In the genomic region with DNA sequence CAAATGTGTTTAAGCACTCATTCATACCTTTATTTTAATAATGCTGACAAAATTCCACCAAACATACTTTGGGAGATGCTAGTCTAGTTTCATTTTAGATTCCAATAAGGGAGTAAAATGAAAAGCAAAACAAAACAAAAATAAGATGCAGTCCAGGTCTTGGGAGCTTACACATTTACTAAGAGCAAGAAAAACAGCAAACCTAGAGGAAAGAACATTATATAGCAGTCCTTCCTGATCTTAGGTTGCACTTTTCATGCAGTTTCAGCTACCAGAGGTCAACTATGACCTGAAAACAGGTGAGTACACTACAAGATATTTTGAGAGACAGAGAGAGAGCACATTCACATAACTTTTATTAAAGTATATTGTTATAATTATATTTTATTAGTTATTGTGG, we compare ENCODE assay signal across 14 cellular contexts.
DNase-seq lines count a peak whose midpoint lies in the region; TF ChIP-seq lines count a peak whose summit lies in the region.
"Had no signal": no experiment of that assay in that cellular context is flagged by ENCODE, and none has a peak within 500 bp of the region (broad histone marks: within the 10 kb centered on the region; RNA-seq: fewer than 3 reads in every experiment).

No MANE protein-coding gene starts in this region.

- H3K27ac Mint-ChIP-seq in chondrocyte (ENCODE audit: unreplicated experiment) (no peak overlapping the region), progenitor cell of endocrine pancreas (no peak overlapping the region)

- no peaks in the 10 kb centered on the region for H4K20me1 ChIP-seq in Loucy (ENCODE audit: insufficient read depth, low read length, poor library complexity, severe bottlenecking)

- H3K4me3 ChIP-seq in Loucy (ENCODE audit: low read length, poor library complexity, severe bottlenecking), result no peak overlapping the region
- H3K4me3 ChIP-seq: PC-9 had no signal

- H3K4me1 ChIP-seq in Loucy (ENCODE audit: insufficient read depth, low read length, poor library complexity, severe bottlenecking), result no peaks in the 10 kb centered on the region
- H3K4me1 ChIP-seq: Caco-2 had no signal

- DNase-seq in DMS 273 (lab: John Stamatoyannopoulos, UW; ENCODE audit: unreplicated experiment) (peak; percentile 0), DMS 273 treated with DMSO at 0.1 percent for 48 hours (lab: John Stamatoyannopoulos, UW) (no peak), chondrocyte (ENCODE audit: low spot score) (no peak), progenitor cell of endocrine pancreas (ENCODE audit: low spot score, unreplicated experiment) (no peak), HEK293T (ENCODE audit: extremely low spot score) (no peak), AG08396 (ENCODE audit: low spot score) (no peak)
- no peak for DNase-seq in activated CD4-positive, alpha-beta T cell treated with anti-CD3 and anti-CD28 coated beads for 1 hour
- DNase-seq: Caco-2, NCI-H1105, NCI-H2081, NCI-H510A treated with DMSO at 0.1 percent for 48 hours, NCI-H774, PC-9 had no signal

- H3F3A ChIP-seq in Loucy (ENCODE audit: low read depth), result no peaks in the 10 kb centered on the region

- H3K36me3 ChIP-seq in Loucy (ENCODE audit: insufficient read depth, low read length), result no peaks in the 10 kb centered on the region

- H3K79me2 ChIP-seq in Loucy (ENCODE audit: insufficient read depth, low read length), result no peaks in the 10 kb centered on the region

- CTCF ChIA-PET in HEK293T (lab: Yijun Ruan, JAX), result no interaction called here

- no peaks in the 10 kb centered on the region for H3K36me3 Mint-ChIP-seq in chondrocyte (ENCODE audit: low read depth)
- no peaks in the 10 kb centered on the region for H3K36me3 Mint-ChIP-seq in progenitor cell of endocrine pancreas (ENCODE audit: insufficient read depth)

- H3K4me3 Mint-ChIP-seq in chondrocyte (ENCODE audit: unreplicated experiment) (no peak overlapping the region), progenitor cell of endocrine pancreas (ENCODE audit: low read depth) (no peak overlapping the region)

- H3K9me3 ChIP-seq in Loucy (ENCODE audit: insufficient read depth, low read depth, low read length), result no peaks in the 10 kb centered on the region
- H3K9me3 ChIP-seq: Caco-2 had no signal

- H3K4me1 Mint-ChIP-seq in chondrocyte (ENCODE audit: low read depth) (no peaks in the 10 kb centered on the region), progenitor cell of endocrine pancreas (ENCODE audit: low read depth) (no peaks in the 10 kb centered on the region)

- POLR2A ChIA-PET in HEK293T (lab: Yijun Ruan, JAX), result no interaction called here

- no peak overlapping the region for H3K4me2 ChIP-seq in Loucy (ENCODE audit: low read depth, low read length, poor library complexity, severe bottlenecking)
- H3K4me2 ChIP-seq: PC-9 had no signal

- H3K27me3 ChIP-seq in Loucy (ENCODE audit: insufficient read depth, low read length, poor library complexity, severe bottlenecking), result no peaks in the 10 kb centered on the region

- H3K9me3 Mint-ChIP-seq in chondrocyte (ENCODE audit: low read depth), result no peaks in the 10 kb centered on the region
- no peaks in the 10 kb centered on the region for H3K9me3 Mint-ChIP-seq in progenitor cell of endocrine pancreas (ENCODE audit: low read depth)

- no peaks in the 10 kb centered on the region for H3K9me2 ChIP-seq in Loucy (replicated peaks; ENCODE audit: low read depth, low read length)

- peaks cover 27% of the 10 kb centered on the region for H3K27me3 Mint-ChIP-seq in chondrocyte (ENCODE audit: low read depth)
- H3K27me3 Mint-ChIP-seq in progenitor cell of endocrine pancreas, result no peaks in the 10 kb centered on the region

- H2AFZ ChIP-seq in Loucy (ENCODE audit: low read length), result no peak overlapping the region
- H2AFZ ChIP-seq: PC-9 had no signal

- H3K9ac ChIP-seq in Loucy (ENCODE audit: low read depth, low read length, poor library complexity, severe bottlenecking), result no peak overlapping the region

- peak; percentile 17; the same call in 1 of the 2 replicates for TF ChIP-seq CTCF in Loucy (conservative IDR thresholded peaks at IDR 0.05; ENCODE audit: low read length)
- TF ChIP-seq CTCF in chondrocyte (IDR thresholded peaks at IDR 0.05), result peak; percentile 11
- peak; percentile 19 for TF ChIP-seq CTCF in progenitor cell of endocrine pancreas (IDR thresholded peaks at IDR 0.05; ENCODE audit: unreplicated experiment)

TF ChIP-seq in HEK293T, 16 proteins besides CTCF, POLR2A, EP300 and RAD21:
- TF ChIP-seq ELF4 (IDR thresholded peaks at IDR 0.05) (no peak), FOXK2 (IDR thresholded peaks at IDR 0.05) (no peak), SUZ12 (IDR thresholded peaks at IDR 0.05) (no peak), L3MBTL2 (conservative IDR thresholded peaks at IDR 0.05) (no peak), SP1 (IDR thresholded peaks at IDR 0.05) (no peak), CTBP1 (IDR thresholded peaks at IDR 0.05; ENCODE audit: borderline replicate concordance) (no peak)
TF ChIP-seq in HEK293T: peak in this region for 0.
